Comparison of ENCODE assay signal across 29 cellular contexts in the genomic region with DNA sequence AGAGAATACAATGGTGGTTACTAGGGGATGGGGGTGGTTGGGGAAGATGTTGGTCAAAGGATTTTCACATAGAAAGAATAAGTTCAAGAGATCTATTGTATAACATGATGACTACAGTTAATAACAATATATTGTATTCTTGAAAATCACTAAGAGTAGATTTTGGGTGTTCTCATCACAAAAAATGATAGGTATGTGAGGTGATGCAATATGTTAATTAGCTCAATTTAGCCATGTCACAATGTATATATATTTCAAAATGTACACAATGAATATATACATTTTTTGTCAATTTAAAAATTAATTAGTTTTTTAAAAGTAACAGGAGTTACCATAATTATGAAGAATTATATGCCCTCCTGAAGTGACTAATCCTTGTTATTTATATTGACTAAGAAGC.
"Had no signal": no experiment of that assay in that cellular context is flagged by ENCODE, and none has a peak within 500 bp of the region (broad histone marks: within the 10 kb centered on the region; RNA-seq: fewer than 3 reads in every experiment).

No MANE protein-coding gene starts in this region.

- H3K9me3 ChIP-seq: gastrocnemius medialis, heart left ventricle had no signal

- H3K27ac ChIP-seq: brain microvascular endothelial cell, gastrocnemius medialis, heart left ventricle had no signal

- H3K27me3 ChIP-seq: brain microvascular endothelial cell, gastrocnemius medialis, heart left ventricle had no signal

- H3K4me3 ChIP-seq: gastrocnemius medialis, heart left ventricle had no signal

- H3K4me1 ChIP-seq: heart left ventricle had no signal

- ATAC-seq: activated CD4-positive, alpha-beta T cell treated with anti-CD3 and anti-CD28 coated beads for 36 hours; activated naive CD4-positive, alpha-beta T cell treated with anti-CD3 and anti-CD28 coated beads, Interleukin-2, amount 50 U/mL, for 72 hours; activated T-cell treated with anti-CD3 and anti-CD28 coated beads, Interleukin-2, amount 50 U/mL, for 72 hours; effector memory CD8-positive, alpha-beta T cell; esophagus mucosa; gastrocnemius medialis; heart left ventricle had no signal

- FAIRE-seq: astrocyte, colon had no signal

- DNase-seq: activated CD4-positive, alpha-beta memory T cell treated with anti-CD3 and anti-CD28 coated beads, Interleukin-2, amount 10 ng/mL, durations not matched to agents 7 days and 5 days; activated CD4-positive, alpha-beta T cell treated with anti-CD3 and anti-CD28 coated beads for 36 hours; activated CD4-positive, alpha-beta T cell treated with anti-CD3 and anti-CD28 coated beads, Interleukin-2, amount 10 ng/mL, durations not matched to agents 7 days and 5 days; activated CD4-positive, alpha-beta T cell treated with anti-CD3 and anti-CD28 coated beads, Interleukin-2, amount 50 U/mL, for 4 hours; activated CD4-positive, CD25-positive, alpha-beta regulatory T cell; activated CD4-positive, CD25-positive, alpha-beta regulatory T cell treated with anti-CD3 and anti-CD28 coated beads, Interleukin-2, amount 50 U/mL, for 72 hours; activated CD8-positive, alpha-beta memory T cell treated with anti-CD3 and anti-CD28 coated beads, Interleukin-2, amount 50 U/mL, for 48 hours; activated gamma-delta T cell; activated naive CD4-positive, alpha-beta T cell; activated naive CD4-positive, alpha-beta T cell treated with anti-CD3 and anti-CD28 coated beads, Interleukin-2, amount 10 ng/mL, durations not matched to agents 7 days and 5 days; activated naive CD8-positive, alpha-beta T cell treated with anti-CD3 and anti-CD28 coated beads, Interleukin-2, amount 10 ng/mL, durations not matched to agents 7 days and 5 days; activated T-cell treated with anti-CD3 and anti-CD28 coated beads for 4 hours; activated T-cell treated with anti-CD3 and anti-CD28 coated beads, Interleukin-2, amount 50 U/mL, for 24 hours; activated T-cell treated with anti-CD3 and anti-CD28 coated beads, Interleukin-2, amount 50 U/mL, for 72 hours; brain microvascular endothelial cell; caudate nucleus; cortex of kidney; dermis blood vessel endothelial cell; effector CD4-positive, alpha-beta T cell; effector memory CD8-positive, alpha-beta T cell; foreskin fibroblast; gastrocnemius medialis; glutamatergic neuron; heart left ventricle; T-helper 2 cell had no signal
